ENCODE assay signal across 11 cellular contexts in the genomic region with DNA sequence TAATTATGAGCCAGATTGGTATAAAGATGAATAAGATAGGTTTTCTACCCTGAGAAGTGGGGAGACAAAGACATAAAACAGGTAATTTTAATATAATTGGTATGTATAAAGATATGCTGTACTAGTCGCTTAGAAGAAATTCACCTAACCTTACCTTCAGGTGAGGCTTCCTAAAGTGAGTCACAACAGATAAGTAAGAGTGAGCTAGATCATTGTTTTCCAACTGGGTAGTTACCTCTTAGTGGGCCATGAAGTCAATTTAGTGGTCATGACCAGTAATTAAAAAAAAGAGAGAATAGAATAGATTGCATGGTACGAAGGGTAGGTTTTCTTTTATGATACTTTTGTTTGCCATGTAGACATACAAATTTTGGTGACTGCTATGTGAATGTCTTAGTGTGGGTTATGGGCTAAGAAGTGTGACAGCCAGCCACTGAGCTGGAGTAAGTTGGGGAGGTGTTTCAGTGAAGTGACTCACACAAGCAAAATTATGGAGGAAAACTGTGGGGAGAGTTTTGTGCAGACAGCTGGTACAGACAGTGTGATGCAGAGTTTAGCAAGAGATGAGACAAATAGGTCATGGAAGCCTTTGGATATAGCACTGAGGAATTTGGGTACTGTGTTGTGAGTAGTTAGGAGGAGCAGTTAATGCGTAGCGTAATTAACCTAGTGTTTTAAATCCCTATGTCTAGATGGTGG. TPM values are rescaled to one million over a fixed set of nuclear protein-coding genes. Genes with fewer than 3 reads are reported as not detected.
DNase-seq lines count a peak whose midpoint lies in the region; FAIRE-seq and TF ChIP-seq lines count a peak whose summit lies in the region.
"Had no signal": no experiment of that assay in that cellular context is flagged by ENCODE, and none has a peak within 500 bp of the region (broad histone marks: within the 10 kb centered on the region; RNA-seq: fewer than 3 reads in every experiment).

No MANE protein-coding gene starts in this region.

- H2AK5ac ChIP-seq in trophoblast cell (ENCODE audit: low read length): no peak overlapping the region

- H3K4me1 ChIP-seq in trophoblast cell (ENCODE audit: control insufficient read depth in 1 of 2, insufficient read depth in 2 of 2, low read length in 2 of 2) (no peaks in the 10 kb centered on the region), uterus (no peaks in the 10 kb centered on the region)

- DNase-seq in Ammon's horn (ENCODE audit: low spot score) (peak; percentile 45), H54 (ENCODE audit: insufficient read length, low spot score) (no peak), amniotic epithelial cell (ENCODE audit: low read depth) (peak; percentile 60), myocyte (ENCODE audit: low read depth) (peak; percentile 36), type B pancreatic cell (ENCODE audit: extremely low spot score, unreplicated experiment) (no peak), trophoblast cell (no peak), uterus (no peak), NCI-H2081 treated with DMSO at 0.1 percent for 48 hours (lab: John Stamatoyannopoulos, UW) (no peak)
- DNase-seq: activated CD8-positive, alpha-beta memory T cell treated with anti-CD3 and anti-CD28 coated beads for 24 hours had no signal

- no peak overlapping the region for H4K91ac ChIP-seq in trophoblast cell (ENCODE audit: low read depth, low read length)

- H3K4me2 ChIP-seq in trophoblast cell (ENCODE audit: low read length): no peak overlapping the region

- H3K27me3 ChIP-seq in trophoblast cell (ENCODE audit: insufficient read depth, low read length): no peaks in the 10 kb centered on the region
- H3K27me3 ChIP-seq in uterus: no peaks in the 10 kb centered on the region

- no CpG with 5 or more reads among the region's 4 CpGs for WGBS in trophoblast cell (ENCODE audit: extremely low coverage, insufficient coverage, insufficient read length)

- H3K27ac ChIP-seq in trophoblast cell (ENCODE audit: low read depth, low read length) (no peak overlapping the region), uterus (no peak overlapping the region)

- no peak overlapping the region for H3K14ac ChIP-seq in trophoblast cell (ENCODE audit: low read length)

- no peak overlapping the region for H3K4me3 Mint-ChIP-seq in type B pancreatic cell
- H3K4me3 Mint-ChIP-seq: CD14-positive monocyte had no signal

- no peak overlapping the region for H3K9ac ChIP-seq in trophoblast cell (ENCODE audit: low read length)

- H2BK5ac ChIP-seq in trophoblast cell (ENCODE audit: low read depth, low read length, poor library complexity): no peak overlapping the region

- H4K12ac ChIP-seq in trophoblast cell (ENCODE audit: low read depth, low read length): no peak overlapping the region

- H3K27me3 Mint-ChIP-seq in type B pancreatic cell: no peaks in the 10 kb centered on the region

- H3K4ac ChIP-seq in trophoblast cell (ENCODE audit: low read depth, low read length): no peak overlapping the region

- no peaks in the 10 kb centered on the region for H3K9me3 Mint-ChIP-seq in type B pancreatic cell
- H3K9me3 Mint-ChIP-seq: CD14-positive monocyte had no signal

- no peak overlapping the region for H4K8ac ChIP-seq in trophoblast cell (ENCODE audit: low read depth, low read length)

- no peak overlapping the region for H3K23ac ChIP-seq in trophoblast cell (ENCODE audit: low read length)

- H3K79me1 ChIP-seq in trophoblast cell (ENCODE audit: low read length): no peaks in the 10 kb centered on the region

- FAIRE-seq in H54 (lab: Jason Lieb, UNC): peak; percentile 55

- H3K9me3 ChIP-seq in trophoblast cell (ENCODE audit: insufficient read depth, low read depth, low read length) (no peaks in the 10 kb centered on the region), uterus (no peaks in the 10 kb centered on the region)

- H3K4me3 ChIP-seq in trophoblast cell (ENCODE audit: low read depth, low read length) (no peak overlapping the region), uterus (no peak overlapping the region)

- no peaks in the 10 kb centered on the region for H3K79me2 ChIP-seq in trophoblast cell (ENCODE audit: control insufficient read depth, insufficient read depth, low read length, poor library complexity)

- H3K36me3 ChIP-seq in trophoblast cell (ENCODE audit: control insufficient read depth in 1 of 2, insufficient read depth in 2 of 2, low read length in 2 of 2) (peaks cover 8 to 9% of the 10 kb centered on the region in 2 experiments), uterus (peaks cover 0 to 3% of the 10 kb centered on the region in 2 donors)

- no peak overlapping the region for H2AFZ ChIP-seq in trophoblast cell (ENCODE audit: insufficient read depth, low read length, poor library complexity)

- TF ChIP-seq CTCF in type B pancreatic cell (conservative IDR thresholded peaks at IDR 0.05) (no peak), uterus (IDR thresholded peaks at IDR 0.05) (no peak)

- H2BK120ac ChIP-seq in trophoblast cell (ENCODE audit: insufficient read depth, low read length, poor library complexity): no peak overlapping the region

- intact Hi-C loops in uterus (cut with DNase I; ENCODE audit: low total_unique reads): no loop called here

- H3K27ac Mint-ChIP-seq in type B pancreatic cell: no peak overlapping the region

- H3K4me1 Mint-ChIP-seq in type B pancreatic cell (ENCODE audit: unreplicated experiment): no peaks in the 10 kb centered on the region

- TF ChIP-seq POLR2A in H54 (IDR thresholded peaks at IDR 0.05; ENCODE audit: low read depth, low read length) (no peak), uterus (IDR thresholded peaks at IDR 0.05) (no peak)

- H2BK12ac ChIP-seq in trophoblast cell (ENCODE audit: low read length): no peak overlapping the region

- no peak overlapping the region for H3K18ac ChIP-seq in trophoblast cell (ENCODE audit: low read length)

- H3K36me3 Mint-ChIP-seq in type B pancreatic cell: peaks cover 29% of the 10 kb centered on the region

RNA-seq across cellular contexts. Expression of gene TRNT1, which starts 8.2 kb away (rescaled TPM):
- total RNA-seq in myocyte (22.9 and 26.1 TPM in 2 replicates), type B pancreatic cell (ENCODE audit: low replicate concordance) (21.7 and 33.0 TPM in 2 replicates), uterus (10 to 100 TPM; 12.9 to 38.5 (median 22.8) TPM)
- polyA plus RNA-seq in myocyte (2012): 12.5 TPM
- 12.3 and 14.1 TPM in 2 replicates for polyA plus RNA-seq in trophoblast cell (2013)

RNA-seq across cellular contexts. Expression of gene IL5RA, which starts 24.7 kb away (rescaled TPM):
- total RNA-seq in myocyte (not detected in 2 replicates), type B pancreatic cell (ENCODE audit: low replicate concordance) (0.14 and 0.51 TPM in 2 replicates), uterus (1 to 10 TPM in 1 of 4 donors, under 1 TPM in 2, not detected in 1; under 0.01 to 3.6 (median 0.64) TPM)
- polyA plus RNA-seq in myocyte (2012): not detected
- 0.01 and 0.04 TPM in 2 replicates for polyA plus RNA-seq in trophoblast cell (2013)
- total RNA-seq: mesenteric fat pad had no signal
- polyA plus RNA-seq: CD14-positive monocyte had no signal

RNA-seq across cellular contexts. Expression of gene CRBN, which starts 44.6 kb away (rescaled TPM):
- total RNA-seq in myocyte: 43.8 and 79.0 TPM in 2 replicates
- polyA plus RNA-seq in myocyte (2012): 16.9 TPM
- 36.3 and 43.6 TPM in 2 replicates for total RNA-seq in type B pancreatic cell (ENCODE audit: low replicate concordance)
- polyA plus RNA-seq in trophoblast cell (2013): 20.4 and 20.7 TPM in 2 replicates
- 100 to 1,000 TPM in 1 of 4 donors, 10 to 100 TPM in 3; 40.2 to 207 (median 74.5) TPM for total RNA-seq in uterus

Comparison
In these comparisons a context has a peak if more than half of its experiments do, and no peak if none do; other contexts are left out.
1. DNase-seq: peak in Ammon's horn (single experiment), amniotic epithelial cell (single experiment) and myocyte (single experiment); none in H54 (single experiment), type B pancreatic cell (single experiment), trophoblast cell (0 of 2), uterus (0 of 2) and NCI-H2081 treated with DMSO at 0.1 percent for 48 hours (single experiment).